Comparison of ENCODE assay signal across 18 cellular contexts in the genomic region with DNA sequence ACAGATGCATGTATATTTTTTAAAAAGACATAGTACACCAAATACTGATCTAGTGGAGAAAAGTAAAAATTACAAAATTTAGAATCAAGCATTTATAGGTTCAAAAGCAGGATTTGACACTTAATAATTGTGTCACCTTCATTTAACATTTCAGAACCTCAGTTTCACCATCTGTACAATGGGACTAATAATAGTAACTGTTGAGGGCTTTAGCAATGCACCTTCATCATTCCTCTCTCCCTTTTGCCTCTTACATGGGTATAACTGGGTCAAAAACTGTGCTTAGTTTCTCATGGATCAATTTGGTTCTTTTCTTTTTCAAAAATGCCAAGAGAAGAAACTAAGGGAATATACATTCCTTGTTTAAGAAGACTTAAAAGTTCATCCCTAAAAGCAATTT. TPM values are rescaled to one million over a fixed set of nuclear protein-coding genes. Genes with fewer than 3 reads are reported as not detected.
DNase-seq lines count a peak whose midpoint lies in the region; ATAC-seq, FAIRE-seq and TF ChIP-seq lines count a peak whose summit lies in the region.
"Had no signal": no experiment of that assay in that cellular context is flagged by ENCODE, and none has a peak within 500 bp of the region (broad histone marks: within the 10 kb centered on the region; RNA-seq: fewer than 3 reads in every experiment).

No MANE protein-coding gene starts in this region.

- no peaks in the 10 kb centered on the region for H3K36me3 ChIP-seq in BLaER1 treated with 17β-estradiol and CSF1 and Interleukin-3, amounts not matched to agents 10 nM and 100 nM
- H3K36me3 ChIP-seq in right lobe of liver (no peaks in the 10 kb centered on the region), spleen (no peaks in the 10 kb centered on the region)

- no peak for DNase-seq in caudate nucleus (lab: John Stamatoyannopoulos, UW)
- no peak for DNase-seq in right lobe of liver
- no peak for DNase-seq in spleen
- no peak for DNase-seq in GM12891 (ENCODE audit: insufficient read length, low spot score)
- no peak for DNase-seq in cerebellar nuclear complex (lab: John Stamatoyannopoulos, UW)
- DNase-seq: activated CD4-positive, alpha-beta T cell treated with anti-CD3 and anti-CD28 coated beads for 36 hours; activated naive CD8-positive, alpha-beta T cell treated with anti-CD3 and anti-CD28 coated beads for 36 hours; erythroblast; NCI-H446; small intestine; stimulated activated naive CD8-positive, alpha-beta T cell treated with anti-CD3 and anti-CD28 coated beads, Interleukin-15, Interleukin-2, amounts not matched to agents 100 U/mL and 50 U/mL, for 24 hours had no signal

- no peaks in the 10 kb centered on the region for H3K27me3 ChIP-seq in BLaER1 treated with 17β-estradiol and CSF1 and Interleukin-3, amounts not matched to agents 10 nM and 100 nM
- no peaks in the 10 kb centered on the region for H3K27me3 ChIP-seq in right lobe of liver
- H3K27me3 ChIP-seq in spleen (replicated peaks in 1 of 7), result no peaks in the 10 kb centered on the region

- no peak overlapping the region for H3K4me3 ChIP-seq in BLaER1 treated with 17β-estradiol and CSF1 and Interleukin-3, amounts not matched to agents 10 nM and 100 nM
- H3K4me3 ChIP-seq in right lobe of liver, result no peak overlapping the region
- H3K4me3 ChIP-seq in spleen, result no peak overlapping the region

- ATAC-seq in right lobe of liver (no peak), GM21381 (IDR thresholded peaks at IDR 0.05; ENCODE audit: unreplicated experiment) (no peak), GM19397 (IDR thresholded peaks at IDR 0.05; ENCODE audit: unreplicated experiment) (no peak)
- ATAC-seq: activated CD4-positive, alpha-beta T cell treated with anti-CD3 and anti-CD28 coated beads for 36 hours; stimulated activated naive CD8-positive, alpha-beta T cell treated with anti-CD3 and anti-CD28 coated beads, Interleukin-15, Interleukin-2, amounts not matched to agents 100 U/mL and 50 U/mL, for 24 hours had no signal

- TF ChIP-seq CTCF in right lobe of liver (IDR thresholded peaks at IDR 0.05) (no peak), spleen (IDR thresholded peaks at IDR 0.05 in 8 of 11, conservative IDR thresholded peaks at IDR 0.05 in 3 of 11) (no peak)

- intact Hi-C loops in right lobe of liver (cut with DNase I), result no loop called here
- intact Hi-C loops in spleen (cut with DNase I; ENCODE audit: low total_unique reads), result loop anchor here (10.0 kb wide), 1 partner anchor 193 kb away; no protein-coding TSS in a partner anchor

- no peak overlapping the region for H3K9ac ChIP-seq in BLaER1 treated with 17β-estradiol and CSF1 and Interleukin-3, amounts not matched to agents 10 nM and 100 nM

- H3K4me2 ChIP-seq in BLaER1 treated with 17β-estradiol and CSF1 and Interleukin-3, amounts not matched to agents 10 nM and 100 nM, result peak overlapping the region; percentile 58 to 80 (median 76); a peak in 18 of 22 replicates

- H3K27ac ChIP-seq in BLaER1 treated with 17β-estradiol and CSF1 and Interleukin-3, amounts not matched to agents 10 nM and 100 nM, result peak overlapping the region in 2 of 11 experiments; percentile 9 to 42; a peak in 4 of 22 replicates
- H3K27ac ChIP-seq in caudate nucleus (ENCODE audit: low read depth, low read length), result peak overlapping the region; percentile 87
- peak overlapping the region; percentile 55 to 90 (median 75) for H3K27ac ChIP-seq in right lobe of liver
- peak overlapping the region in 6 of 8 donors; percentile 9 to 63 (median 40) for H3K27ac ChIP-seq in spleen

- TF ChIP-seq POLR2A in right lobe of liver (IDR thresholded peaks at IDR 0.05), result no peak
- TF ChIP-seq POLR2A in spleen (IDR thresholded peaks at IDR 0.05), result no peak
- TF ChIP-seq POLR2A in GM12891 (IDR thresholded peaks at IDR 0.05; ENCODE audit: low read depth, low read length), result no peak

- no peaks in the 10 kb centered on the region for H3K9me3 ChIP-seq in BLaER1 treated with 17β-estradiol and CSF1 and Interleukin-3, amounts not matched to agents 10 nM and 100 nM (replicated peaks in 1 of 11)
- H3K9me3 ChIP-seq in right lobe of liver, result no peaks in the 10 kb centered on the region
- no peaks in the 10 kb centered on the region for H3K9me3 ChIP-seq in spleen

- H3K4me1 ChIP-seq in BLaER1 treated with 17β-estradiol and CSF1 and Interleukin-3, amounts not matched to agents 10 nM and 100 nM, result peaks cover 43 to 74% (median 50%) of the 10 kb centered on the region in 10 experiments
- H3K4me1 ChIP-seq in right lobe of liver (peaks cover 0 to 75% (median 20%) of the 10 kb centered on the region in 4 donors), spleen (peaks cover 0 to 42% (median 20%) of the 10 kb centered on the region in 6 donors)

- no peak for FAIRE-seq in GM12891 (lab: Jason Lieb, UNC)
- FAIRE-seq: D721Med, small intestine had no signal

- H4K20me1 ChIP-seq in BLaER1 treated with 17β-estradiol and CSF1 and Interleukin-3, amounts not matched to agents 10 nM and 100 nM, result no peaks in the 10 kb centered on the region

TF ChIP-seq in GM12891, 5 proteins besides CTCF, POLR2A, EP300 and RAD21:
- no peak for TF ChIP-seq PAX5 (IDR thresholded peaks at IDR 0.05; ENCODE audit: insufficient read depth, low read length, severe bottlenecking)
- TF ChIP-seq POLR2AphosphoS5 (IDR thresholded peaks at IDR 0.05; ENCODE audit: low read depth, low read length), result no peak
- no peak for TF ChIP-seq SPI1 (IDR thresholded peaks at IDR 0.05; ENCODE audit: low read depth, low read length)
- TF ChIP-seq TAF1 (IDR thresholded peaks at IDR 0.05; ENCODE audit: low read depth, low read length), result no peak
- no peak for TF ChIP-seq POU2F2 (IDR thresholded peaks at IDR 0.05; ENCODE audit: low read depth, low read length)

RNA-seq across cellular contexts. Expression of a gene that starts 5.5 kb away (rescaled TPM):
- total RNA-seq in right lobe of liver (not detected), spleen (not detected)
- polyA plus RNA-seq in spleen, result not detected
- not detected for polyA plus RNA-seq in GM12891 (2012; ENCODE audit: low read depth, missing spikeins)
- total RNA-seq: activated CD4-positive, alpha-beta T cell treated with anti-CD3 and anti-CD28 coated beads for 36 hours; activated naive CD8-positive, alpha-beta T cell treated with anti-CD3 and anti-CD28 coated beads for 36 hours; lower leg skin; SK-MEL-5 had no signal
- polyA plus RNA-seq: neural cell, small intestine had no signal

RNA-seq across cellular contexts. Expression of a gene that starts 27.4 kb away (rescaled TPM):
- total RNA-seq in right lobe of liver (10 to 100 TPM; 13.3 to 29.9 (median 18.5) TPM), spleen (10 to 100 TPM; 40.2 to 75.2 (median 68.9) TPM)
- 10 to 100 TPM in 1 of 3 donors, 1 to 10 TPM in 2; 3.0 to 12.6 (median 3.5) TPM for polyA plus RNA-seq in spleen
- polyA plus RNA-seq in GM12891 (2012; ENCODE audit: low read depth, missing spikeins), result 1.5 TPM
